ENCODE assay signal across 2 cellular contexts in genomic region chr7:41524861-41525260, GRCh38.
TF ChIP-seq lines count a peak whose summit lies in the region.

No MANE protein-coding gene starts in this region.

TF ChIP-seq in IMR-90, 13 proteins besides CTCF, POLR2A, EP300 and RAD21:
- no peak for TF ChIP-seq MAFK (IDR thresholded peaks at IDR 0.05; ENCODE audit: low read depth, low read length)
- no peak for TF ChIP-seq MXI1 (IDR thresholded peaks at IDR 0.05; ENCODE audit: borderline replicate concordance, low read depth, low read length)
- TF ChIP-seq FOS (IDR thresholded peaks at IDR 0.05; ENCODE audit: low read depth, low read length) = no peak
- no peak for TF ChIP-seq BHLHE40 (IDR thresholded peaks at IDR 0.05; ENCODE audit: low read depth, low read length)
- no peak for TF ChIP-seq MAZ (IDR thresholded peaks at IDR 0.05; ENCODE audit: borderline replicate concordance, low read depth, low read length)
- TF ChIP-seq, protein P1, sequence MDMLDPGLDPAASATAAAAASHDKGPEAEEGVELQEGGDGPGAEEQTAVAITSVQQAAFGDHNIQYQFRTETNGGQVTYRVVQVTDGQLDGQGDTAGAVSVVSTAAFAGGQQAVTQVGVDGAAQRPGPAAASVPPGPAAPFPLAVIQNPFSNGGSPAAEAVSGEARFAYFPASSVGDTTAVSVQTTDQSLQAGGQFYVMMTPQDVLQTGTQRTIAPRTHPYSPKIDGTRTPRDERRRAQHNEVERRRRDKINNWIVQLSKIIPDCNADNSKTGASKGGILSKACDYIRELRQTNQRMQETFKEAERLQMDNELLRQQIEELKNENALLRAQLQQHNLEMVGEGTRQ (IDR thresholded peaks at IDR 0.05; ENCODE audit: low read depth, low read length) = no peak
- no peak for TF ChIP-seq RFX5 (IDR thresholded peaks at IDR 0.05; ENCODE audit: low read depth, low read length)
- no peak for TF ChIP-seq NFE2L2 (IDR thresholded peaks at IDR 0.05; ENCODE audit: low read depth, low read length)
- TF ChIP-seq CHD1 (IDR thresholded peaks at IDR 0.05; ENCODE audit: low read depth, low read length) = no peak
- TF ChIP-seq, protein P2, sequence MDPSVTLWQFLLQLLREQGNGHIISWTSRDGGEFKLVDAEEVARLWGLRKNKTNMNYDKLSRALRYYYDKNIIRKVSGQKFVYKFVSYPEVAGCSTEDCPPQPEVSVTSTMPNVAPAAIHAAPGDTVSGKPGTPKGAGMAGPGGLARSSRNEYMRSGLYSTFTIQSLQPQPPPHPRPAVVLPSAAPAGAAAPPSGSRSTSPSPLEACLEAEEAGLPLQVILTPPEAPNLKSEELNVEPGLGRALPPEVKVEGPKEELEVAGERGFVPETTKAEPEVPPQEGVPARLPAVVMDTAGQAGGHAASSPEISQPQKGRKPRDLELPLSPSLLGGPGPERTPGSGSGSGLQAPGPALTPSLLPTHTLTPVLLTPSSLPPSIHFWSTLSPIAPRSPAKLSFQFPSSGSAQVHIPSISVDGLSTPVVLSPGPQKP (IDR thresholded peaks at IDR 0.05; ENCODE audit: borderline replicate concordance, low read depth, low read length) = no peak
- TF ChIP-seq CEBPB (IDR thresholded peaks at IDR 0.05; ENCODE audit: low read depth, low read length) = no peak

TF ChIP-seq in HepG2, 621 proteins besides CTCF, POLR2A, EP300 and RAD21:
- TF ChIP-seq NFE2 (CRISPR knock-in tag; IDR thresholded peaks at IDR 0.05) (no peak), DZIP1 (CRISPR knock-in tag; IDR thresholded peaks at IDR 0.05) (no peak), ZNF292 (CRISPR knock-in tag; IDR thresholded peaks at IDR 0.05; ENCODE audit: borderline replicate concordance, low read depth) (no peak), TRIM22 (IDR thresholded peaks at IDR 0.05) (no peak), SKI (IDR thresholded peaks at IDR 0.05; ENCODE audit: partially characterized antibody) (no peak)
